Comparison of ENCODE assay signal across 7 cellular contexts in genomic region chr12:6849976-6850560, GRCh38. TPM values are rescaled to one million over a fixed set of nuclear protein-coding genes. Genes with fewer than 3 reads are reported as not detected.
DNase-seq lines count a peak whose midpoint lies in the region; ATAC-seq and TF ChIP-seq lines count a peak whose summit lies in the region.
"Had no signal": no experiment of that assay in that cellular context is flagged by ENCODE, and none has a peak within 500 bp of the region (broad histone marks: within the 10 kb centered on the region; RNA-seq: fewer than 3 reads in every experiment).

No MANE protein-coding gene starts in this region.

- CTCF ChIA-PET in MCF 10A (lab: Yijun Ruan, JAX), result interaction anchor here (0.6 to 7.3 kb wide), 5 partner anchors 14 to 80 kb away, joined by 3 to 40 read pairs (median 13); partner anchors contain the start of gene SPSB2

- intact Hi-C loops in MCF 10A (cut with micrococcal nuclease) (no loop called here), breast epithelium (cut with DNase I; ENCODE audit: low total_unique reads) (no loop called here)

- BruUV-seq in MCF 10A (replicated peaks; lab: Mats Ljungman, UMichigan), result no TSS peak

- peaks cover 26% of the 10 kb centered on the region for H3K36me3 Mint-ChIP-seq in MCF 10A (ENCODE audit: insufficient read depth, unreplicated experiment)
- peaks cover 26% of the 10 kb centered on the region for H3K36me3 Mint-ChIP-seq in effector memory CD8-positive, alpha-beta T cell (ENCODE audit: insufficient read depth)

- POLR2A ChIA-PET in MCF 10A (lab: Yijun Ruan, JAX), result interaction anchor here (1.7 to 7.9 kb wide), 3 partner anchors 15 to 23 kb away, joined by 5 to 130 read pairs (median 6); partner anchors contain the start of genes SPSB2 and TPI1

- no peak for TF ChIP-seq POLR2A in breast epithelium (IDR thresholded peaks at IDR 0.05)

- H3K4me1 Mint-ChIP-seq in MCF 10A (ENCODE audit: insufficient read depth, unreplicated experiment), result peaks cover 31% of the 10 kb centered on the region
- peaks cover 20 to 24% of the 10 kb centered on the region in 2 donors for H3K4me1 Mint-ChIP-seq in effector memory CD8-positive, alpha-beta T cell (ENCODE audit: low read depth in 2 of 2)

- WGBS in thymus, result 95% methylated on average over 10 of the region's 10 CpGs

- H3K4me3 Mint-ChIP-seq in MCF 10A (ENCODE audit: unreplicated experiment), result peak overlapping the region; percentile 88
- peak overlapping the region; percentile 37 to 85 for H3K4me3 Mint-ChIP-seq in effector memory CD8-positive, alpha-beta T cell

- H3K4me3 ChIP-seq in breast epithelium (no peak overlapping the region), thymus (ENCODE audit: low read length) (peak overlapping the region; percentile 81)

- H3K27me3 ChIP-seq in breast epithelium (no peaks in the 10 kb centered on the region), thymus (ENCODE audit: control insufficient read depth, insufficient read depth) (no peaks in the 10 kb centered on the region)

- H3K27ac Mint-ChIP-seq in MCF 10A (ENCODE audit: low read depth, unreplicated experiment), result peak overlapping the region; percentile 90
- peak overlapping the region in 1 of 2 donors; percentile 66 for H3K27ac Mint-ChIP-seq in effector memory CD8-positive, alpha-beta T cell

- H3K9me3 Mint-ChIP-seq in MCF 10A (ENCODE audit: unreplicated experiment), result no peaks in the 10 kb centered on the region
- no peaks in the 10 kb centered on the region for H3K9me3 Mint-ChIP-seq in effector memory CD8-positive, alpha-beta T cell

- H3K27me3 Mint-ChIP-seq in MCF 10A (ENCODE audit: insufficient read depth, unreplicated experiment), result no peaks in the 10 kb centered on the region
- H3K27me3 Mint-ChIP-seq in effector memory CD8-positive, alpha-beta T cell, result no peaks in the 10 kb centered on the region

- DNase-seq in MCF 10A (ENCODE audit: unreplicated experiment) (no peak), breast epithelium (ENCODE audit: low spot score in 2 of 2) (no peak), DMS153 (lab: John Stamatoyannopoulos, UW) (no peak)
- no peak for DNase-seq in effector memory CD8-positive, alpha-beta T cell
- no peak for DNase-seq in activated effector memory CD4-positive, alpha-beta T cell treated with anti-CD3 and anti-CD28 coated beads, Interleukin-2, amount 50 U/mL, for 16 hours
- DNase-seq: COR-L47 had no signal

- H3K36me3 ChIP-seq in breast epithelium (no peaks in the 10 kb centered on the region), thymus (ENCODE audit: control insufficient read depth, insufficient read depth) (peaks cover 35% of the 10 kb centered on the region)

- no peak overlapping the region for H3K27ac ChIP-seq in breast epithelium
- no peak overlapping the region for H3K27ac ChIP-seq in thymus (ENCODE audit: low read depth)

- TF ChIP-seq CTCF in MCF 10A (IDR thresholded peaks at IDR 0.05; ENCODE audit: unreplicated experiment), result no peak
- no peak for TF ChIP-seq CTCF in breast epithelium (IDR thresholded peaks at IDR 0.05)

- no peak for ATAC-seq in effector memory CD8-positive, alpha-beta T cell (replicated peaks)

- H3K4me1 ChIP-seq in breast epithelium (peaks cover 4 to 6% of the 10 kb centered on the region in 2 donors), thymus (ENCODE audit: control insufficient read depth, insufficient read depth, low read length) (peaks cover 19% of the 10 kb centered on the region)

- H3K9me3 ChIP-seq in breast epithelium, result no peaks in the 10 kb centered on the region
- peaks cover 1% of the 10 kb centered on the region for H3K9me3 ChIP-seq in thymus (ENCODE audit: control insufficient read depth)

RNA-seq across cellular contexts. Expression of gene CDCA3, which starts 1.0 kb away (rescaled TPM):
- 11.7 and 25.5 TPM in 2 replicates for total RNA-seq in MCF 10A (2022)
- total RNA-seq in breast epithelium, result 1 to 10 TPM in 2 of 3 donors, under 1 TPM in 1; 0.33 to 3.0 (median 1.8) TPM
- 5.9 TPM for polyA plus RNA-seq in thymus

RNA-seq across cellular contexts. Expression of gene USP5, which starts 1.9 kb away (rescaled TPM):
- total RNA-seq in MCF 10A (2022) (62.5 and 80.2 TPM in 2 replicates), breast epithelium (10 to 100 TPM; 32.6 to 52.8 (median 34.7) TPM)
- 32.2 TPM for polyA plus RNA-seq in thymus

RNA-seq across cellular contexts. Expression of gene GNB3, which starts 9.3 kb away (rescaled TPM):
- total RNA-seq in MCF 10A (2022) (0.47 TPM in 1 of 2 replicates, not detected in the other), breast epithelium (1 to 10 TPM in 2 of 3 donors, under 1 TPM in 1; 0.80 to 3.3 (median 2.2) TPM)
- 1.3 TPM for polyA plus RNA-seq in thymus

RNA-seq across cellular contexts. Expression of gene TPI1, which starts 17.3 kb away (rescaled TPM):
- total RNA-seq in MCF 10A (2022) (498 and 549 TPM in 2 replicates), breast epithelium (100 to 1,000 TPM; 297 to 386 (median 351) TPM)
- polyA plus RNA-seq in thymus, result 282 TPM

RNA-seq across cellular contexts. Expression of gene P3H3, which starts 21.9 kb away (rescaled TPM):
- 0.47 and 1.3 TPM in 2 replicates for total RNA-seq in MCF 10A (2022)
- 10 to 100 TPM in 2 of 3 donors, 1 to 10 TPM in 1; 7.5 to 29.5 (median 10.1) TPM for total RNA-seq in breast epithelium
- 4.4 TPM for polyA plus RNA-seq in thymus
